Comparison of ENCODE assay signal across 1 cellular context in genomic region chr15:67520976-67521769, GRCh38.
TF ChIP-seq lines count a peak whose summit lies in the region.

Gene C15orf61 (plus strand): TSS chr15:67521131. CDS start chr15:67521249, 118 bp downstream.

TF ChIP-seq in HCT116, 20 proteins besides CTCF, POLR2A, EP300 and RAD21 (continued from another document):
- TF ChIP-seq REST (IDR thresholded peaks at IDR 0.05; ENCODE audit: low read depth) (no peak), EGR1 (IDR thresholded peaks at IDR 0.05; ENCODE audit: low read depth) (peak; percentile 81), SIN3A (IDR thresholded peaks at IDR 0.05; ENCODE audit: low read depth) (peak; percentile 75; the same call in 1 of the 2 replicates), EZH2 (IDR thresholded peaks at IDR 0.05) (no peak), POLR2AphosphoS5 (IDR thresholded peaks at IDR 0.05; ENCODE audit: low read depth, low read length) (peak; percentile 83; the same call in 1 of the 2 replicates), SRF (IDR thresholded peaks at IDR 0.05; ENCODE audit: low read depth) (no peak), ZBTB33 (IDR thresholded peaks at IDR 0.05; ENCODE audit: extremely low read depth, insufficient replicate concordance, low read length) (peak; percentile 47)
